31 cellular contexts compared by ENCODE assay signal in the genomic region with DNA sequence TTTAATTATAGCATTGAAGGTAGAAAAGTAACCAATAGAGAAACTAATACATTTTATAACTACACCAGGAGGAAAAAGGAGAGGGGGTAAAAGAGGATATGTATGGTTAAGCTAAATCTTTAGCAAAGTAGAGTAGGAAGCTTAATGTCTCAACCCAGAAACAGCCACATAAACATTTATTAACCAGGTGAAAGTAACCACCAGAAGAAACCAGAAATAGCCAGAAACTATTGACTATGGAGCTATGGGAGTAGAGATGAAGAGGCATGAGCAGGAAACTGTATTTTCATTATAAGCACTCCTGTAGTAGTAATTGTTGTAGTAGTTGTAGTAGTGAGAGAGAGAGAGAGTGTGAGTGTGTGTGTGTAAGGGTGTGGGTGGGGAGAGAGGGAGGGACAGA.
"Had no signal": no experiment of that assay in that cellular context is flagged by ENCODE, and none has a peak within 500 bp of the region (broad histone marks: within the 10 kb centered on the region; RNA-seq: fewer than 3 reads in every experiment).

No MANE protein-coding gene starts in this region.

- H3K4me1 Mint-ChIP-seq: activated CD4-positive, alpha-beta T cell treated with anti-CD3 and anti-CD28 coated beads, Interleukin-2, amount 10 ng/mL, durations not matched to agents 24 days and 14 days; activated naive CD4-positive, alpha-beta T cell treated with anti-CD3 and anti-CD28 coated beads, Interleukin-2, amount 50 U/mL, for 24 hours; activated naive CD8-positive, alpha-beta T cell treated with anti-CD3 and anti-CD28 coated beads, Interleukin-2, amount 10 ng/mL, durations not matched to agents 7 days and 5 days; activated T-helper 17 cell treated with anti-CD3 and anti-CD28 coated beads, Interleukin-2, amount 50 U/mL, for 72 hours; T-cell had no signal

- H3K27ac ChIP-seq: ascending aorta, cardiac muscle cell, SJSA1 had no signal

- H3K27me3 ChIP-seq: ascending aorta, cardiac muscle cell, MG63, SJSA1 had no signal

- ATAC-seq: activated CD8-positive, alpha-beta T cell treated with anti-CD3 and anti-CD28 coated beads for 36 hours; activated T-cell treated with anti-CD3 and anti-CD28 coated beads, Interleukin-2, amount 50 U/mL, for 72 hours; activated T-helper 17 cell treated with anti-CD3 and anti-CD28 coated beads, Interleukin-2, amount 50 U/mL, for 72 hours; Panc1; SK-N-SH treated with all-trans-retinoic acid at 6 μM for 48 hours; T-cell had no signal

- H3K4me3 Mint-ChIP-seq: activated CD4-positive, alpha-beta T cell treated with anti-CD3 and anti-CD28 coated beads, Interleukin-2, amount 10 ng/mL, durations not matched to agents 24 days and 14 days; activated CD8-positive, alpha-beta T cell treated with anti-CD3 and anti-CD28 coated beads for 36 hours; activated naive CD4-positive, alpha-beta T cell treated with anti-CD3 and anti-CD28 coated beads, Interleukin-2, amount 50 U/mL, for 24 hours; activated naive CD8-positive, alpha-beta T cell treated with anti-CD3 and anti-CD28 coated beads, Interleukin-2, amount 10 ng/mL, durations not matched to agents 7 days and 5 days; activated T-cell treated with anti-CD3 and anti-CD28 coated beads, Interleukin-2, amount 50 U/mL, for 72 hours; activated T-helper 17 cell treated with anti-CD3 and anti-CD28 coated beads, Interleukin-2, amount 50 U/mL, for 72 hours; T-cell had no signal

- H3K4me3 ChIP-seq: ascending aorta, cardiac muscle cell, MG63, SJSA1 had no signal

- H3K36me3 Mint-ChIP-seq: activated naive CD4-positive, alpha-beta T cell treated with anti-CD3 and anti-CD28 coated beads, Interleukin-2, amount 50 U/mL, for 24 hours; activated naive CD8-positive, alpha-beta T cell treated with anti-CD3 and anti-CD28 coated beads, Interleukin-2, amount 10 ng/mL, durations not matched to agents 7 days and 5 days; T-cell had no signal

- H3K27ac Mint-ChIP-seq: activated CD4-positive, alpha-beta T cell treated with anti-CD3 and anti-CD28 coated beads, Interleukin-2, amount 10 ng/mL, durations not matched to agents 24 days and 14 days; activated CD8-positive, alpha-beta T cell treated with anti-CD3 and anti-CD28 coated beads for 36 hours; activated naive CD4-positive, alpha-beta T cell treated with anti-CD3 and anti-CD28 coated beads, Interleukin-2, amount 50 U/mL, for 24 hours; activated naive CD8-positive, alpha-beta T cell treated with anti-CD3 and anti-CD28 coated beads, Interleukin-2, amount 10 ng/mL, durations not matched to agents 7 days and 5 days; activated T-cell treated with anti-CD3 and anti-CD28 coated beads, Interleukin-2, amount 50 U/mL, for 72 hours; activated T-helper 17 cell treated with anti-CD3 and anti-CD28 coated beads, Interleukin-2, amount 50 U/mL, for 72 hours; T-cell had no signal

- H3K9me3 Mint-ChIP-seq: activated CD4-positive, alpha-beta T cell treated with anti-CD3 and anti-CD28 coated beads, Interleukin-2, amount 10 ng/mL, durations not matched to agents 24 days and 14 days; activated CD8-positive, alpha-beta T cell treated with anti-CD3 and anti-CD28 coated beads for 36 hours had no signal

- DNase-seq: activated CD4-positive, alpha-beta T cell treated with anti-CD3 and anti-CD28 coated beads, Interleukin-2, amount 10 ng/mL, durations not matched to agents 24 days and 14 days; activated CD4-positive, alpha-beta T cell treated with anti-CD3 and anti-CD28 coated beads, Interleukin-2, amount 50 U/mL, for 4 hours; activated CD8-positive, alpha-beta T cell treated with anti-CD3 and anti-CD28 coated beads for 36 hours; activated gamma-delta T cell; activated naive CD4-positive, alpha-beta T cell treated with Interleukin-2 at 50 U/mL for 16 hours; activated naive CD8-positive, alpha-beta T cell treated with anti-CD3 and anti-CD28 coated beads, Interleukin-2, amount 10 ng/mL, durations not matched to agents 7 days and 5 days; activated T-cell treated with anti-CD3 and anti-CD28 coated beads, Interleukin-2, amount 50 U/mL, for 1 hour; activated T-cell treated with anti-CD3 and anti-CD28 coated beads, Interleukin-2, amount 50 U/mL, for 72 hours; amygdala; Kasumi-1; KG1; MG63; NCI-H1048; NCI-H1105 treated with DMSO at 0.1 percent for 48 hours; NCI-H1436; NCI-H1694 treated with DMSO at 0.1 percent for 48 hours; NCI-H2029; NCI-H345; NCI-H524 treated with DMSO at 0.1 percent for 48 hours; RPMI8226; SHP77 treated with DMSO at 0.1 percent for 48 hours; T-cell; T-helper 2 cell; T-helper 9 cell had no signal

- H3K27me3 Mint-ChIP-seq: activated CD4-positive, alpha-beta T cell treated with anti-CD3 and anti-CD28 coated beads, Interleukin-2, amount 10 ng/mL, durations not matched to agents 24 days and 14 days; activated CD8-positive, alpha-beta T cell treated with anti-CD3 and anti-CD28 coated beads for 36 hours; activated naive CD4-positive, alpha-beta T cell treated with anti-CD3 and anti-CD28 coated beads, Interleukin-2, amount 50 U/mL, for 24 hours; activated naive CD8-positive, alpha-beta T cell treated with anti-CD3 and anti-CD28 coated beads, Interleukin-2, amount 10 ng/mL, durations not matched to agents 7 days and 5 days; activated T-helper 17 cell treated with anti-CD3 and anti-CD28 coated beads, Interleukin-2, amount 50 U/mL, for 72 hours; T-cell had no signal
